Comparison of ENCODE assay signal across 22 cellular contexts in the genomic region with DNA sequence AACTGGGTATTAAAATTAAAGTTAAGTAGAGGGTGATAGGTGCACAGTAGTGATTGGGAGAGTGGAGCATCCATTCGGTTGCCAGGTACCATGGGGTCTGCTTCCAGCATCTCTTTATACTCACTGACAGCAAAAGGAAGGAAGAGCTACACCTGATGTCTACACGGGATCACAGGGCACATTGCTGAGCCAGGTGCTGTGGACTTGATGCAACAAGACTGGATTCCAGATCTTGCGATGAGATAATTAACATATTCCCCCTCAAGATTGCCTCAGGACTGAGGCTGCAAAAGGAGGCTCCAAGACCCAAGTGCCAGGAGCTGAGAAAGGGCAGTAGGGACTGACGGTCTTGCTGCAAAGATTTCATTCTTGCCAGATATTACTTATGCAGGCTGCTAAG.
"Had no signal": no experiment of that assay in that cellular context is flagged by ENCODE, and none has a peak within 500 bp of the region (broad histone marks: within the 10 kb centered on the region; RNA-seq: fewer than 3 reads in every experiment).

No MANE protein-coding gene starts in this region.

- H3K4me3 ChIP-seq: colonic mucosa, coronary artery, dorsolateral prefrontal cortex, esophagus squamous epithelium, gastrocnemius medialis, gastroesophageal sphincter, heart left ventricle, heart right ventricle had no signal

- H3K27ac ChIP-seq: colonic mucosa, coronary artery, dorsolateral prefrontal cortex, epithelial cell of prostate, esophagus squamous epithelium, foreskin keratinocyte, gastrocnemius medialis, gastroesophageal sphincter, heart left ventricle, heart right ventricle had no signal

- H3K36me3 ChIP-seq: colonic mucosa, esophagus squamous epithelium, gastrocnemius medialis, gastroesophageal sphincter, heart left ventricle, heart right ventricle had no signal

- H3K9me3 ChIP-seq: colonic mucosa, gastrocnemius medialis had no signal

- DNase-seq: colonic mucosa; cortex of kidney; dermis blood vessel endothelial cell; dorsolateral prefrontal cortex; effector CD4-positive, alpha-beta T cell; effector CD8-positive, alpha-beta T cell; effector memory CD4-positive, alpha-beta T cell; effector memory CD8-positive, alpha-beta T cell; endodermal cell; erythroblast; esophagus squamous epithelium; foreskin fibroblast; foreskin keratinocyte; foreskin melanocyte; gastrocnemius medialis; glutamatergic neuron; head of caudate nucleus; heart left ventricle; heart right ventricle had no signal

- H3K4me1 ChIP-seq: colonic mucosa, esophagus squamous epithelium, foreskin keratinocyte, gastrocnemius medialis, gastroesophageal sphincter, heart left ventricle, heart right ventricle had no signal

- H3K27me3 ChIP-seq: colonic mucosa, dorsolateral prefrontal cortex, esophagus squamous epithelium, gastrocnemius medialis, gastroesophageal sphincter, heart left ventricle, heart right ventricle had no signal
